Comparison of ENCODE assay signal across 11 cellular contexts in the genomic region with DNA sequence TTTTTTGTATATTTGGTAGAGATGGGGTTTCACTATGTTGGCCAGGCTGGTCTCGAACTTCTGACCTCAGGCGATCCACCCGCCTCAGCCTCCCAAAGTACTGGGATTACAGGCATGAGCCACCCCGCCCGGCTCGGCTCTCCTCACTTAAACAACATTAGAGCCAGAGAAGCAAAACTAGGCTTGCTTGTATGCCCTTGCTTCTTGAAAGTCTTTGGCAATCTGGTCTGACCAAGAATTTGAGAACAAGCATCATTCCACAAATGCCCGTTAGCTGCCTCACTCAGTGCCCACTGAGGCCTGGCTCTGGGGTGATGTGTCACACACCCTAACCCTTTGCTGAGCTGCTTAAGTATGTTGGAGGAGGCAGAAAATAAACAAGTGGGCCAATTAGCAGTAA. TPM values are rescaled to one million over a fixed set of nuclear protein-coding genes. Genes with fewer than 3 reads are reported as not detected.
DNase-seq lines count a peak whose midpoint lies in the region; ATAC-seq, FAIRE-seq and TF ChIP-seq lines count a peak whose summit lies in the region.
"Had no signal": no experiment of that assay in that cellular context is flagged by ENCODE, and none has a peak within 500 bp of the region (broad histone marks: within the 10 kb centered on the region; RNA-seq: fewer than 3 reads in every experiment).

No MANE protein-coding gene starts in this region.

- TF ChIP-seq POLR2A in HCT116 (IDR thresholded peaks at IDR 0.05; ENCODE audit: borderline replicate concordance, extremely low read depth, insufficient read depth, insufficient read length) = no peak

- intact Hi-C loops in HCT116 (cut with micrococcal nuclease) = no loop called here
- intact Hi-C loops in naive thymus-derived CD4-positive, alpha-beta T cell (cut with micrococcal nuclease) = no loop called here

- no peak for TF ChIP-seq RAD21 in HCT116 (IDR thresholded peaks at IDR 0.05; ENCODE audit: low read depth)

- no peak overlapping the region for H3K9ac ChIP-seq in HCT116 (ENCODE audit: low read length)
- H3K9ac ChIP-seq: KMS-11 had no signal

- POLR2A ChIA-PET in HCT116 (lab: Charles Lee) = no interaction called here
- POLR2A ChIA-PET in naive thymus-derived CD4-positive, alpha-beta T cell (lab: Charles Lee) = no interaction called here

- no peaks in the 10 kb centered on the region for H4K20me1 ChIP-seq in HCT116 (ENCODE audit: insufficient read depth)

- no peak for DNase-seq in HCT116 (ENCODE audit: low read depth, low spot score)
- peak; percentile 83 for DNase-seq in astrocyte of the hippocampus (ENCODE audit: low read depth, low spot score)
- DNase-seq in kidney tubule cell (ENCODE audit: low spot score) = peak; percentile 71
- peak; percentile 54 for DNase-seq in urothelium cell line (ENCODE audit: low spot score)
- no peak for DNase-seq in naive thymus-derived CD4-positive, alpha-beta T cell
- DNase-seq in foreskin melanocyte = no peak
- DNase-seq: activated naive CD4-positive, alpha-beta T cell treated with Interleukin-2 at 50 U/mL for 16 hours; COR-L47; cortex of kidney had no signal

- no peak overlapping the region for H3K27ac Mint-ChIP-seq in naive thymus-derived CD4-positive, alpha-beta T cell

- H3K4me1 Mint-ChIP-seq in naive thymus-derived CD4-positive, alpha-beta T cell = peaks cover 0 to 2% (median 0%) of the 10 kb centered on the region in 7 donors

- no peaks in the 10 kb centered on the region for H3K79me2 ChIP-seq in HCT116 (ENCODE audit: insufficient read depth, low read length)

- ATAC-seq in HCT116 (peak; percentile 27; the same call in 1 of the 2 replicates), HG03521 (IDR thresholded peaks at IDR 0.05; ENCODE audit: unreplicated experiment) (no peak)
- ATAC-seq in naive thymus-derived CD4-positive, alpha-beta T cell = no peak

- no peaks in the 10 kb centered on the region for H3K9me2 ChIP-seq in HCT116 (ENCODE audit: insufficient read depth)

- CTCF ChIA-PET in HCT116 (lab: Charles Lee) = no interaction called here
- CTCF ChIA-PET in naive thymus-derived CD4-positive, alpha-beta T cell (lab: Charles Lee) = no interaction called here

- no peak for FAIRE-seq in urothelium cell line (lab: Jason Lieb, UNC)

- BruUV-seq in HCT116 (replicated peaks; lab: Mats Ljungman, UMichigan) = no TSS peak

- no peaks in the 10 kb centered on the region for H3K27me3 ChIP-seq in HCT116 (ENCODE audit: insufficient read depth, low read length)
- no peaks in the 10 kb centered on the region for H3K27me3 ChIP-seq in naive thymus-derived CD4-positive, alpha-beta T cell (ENCODE audit: control insufficient read depth in 2 of 2, insufficient read depth in 2 of 2, low read length in 2 of 2)

- H3K4me1 ChIP-seq in HCT116 (ENCODE audit: control insufficient read depth in 1 of 2, insufficient read depth in 2 of 2, low read length in 2 of 2) = peaks cover 2 to 18% of the 10 kb centered on the region in 2 experiments; a peak in 3 of 4 replicates
- no peaks in the 10 kb centered on the region for H3K4me1 ChIP-seq in naive thymus-derived CD4-positive, alpha-beta T cell (ENCODE audit: control insufficient read depth in 2 of 2, insufficient read depth in 2 of 2, low read length in 2 of 2)

- no peaks in the 10 kb centered on the region for H3K36me3 Mint-ChIP-seq in naive thymus-derived CD4-positive, alpha-beta T cell

- RAD21 ChIA-PET in HCT116 (lab: Charles Lee; ENCODE audit: low non-redundant PET in 1 of 2, low total read pairs in 2 of 2, uncharacterized antibody in 2 of 2, unreplicated experiment in 2 of 2) = no interaction called here

- H3K27me3 Mint-ChIP-seq in naive thymus-derived CD4-positive, alpha-beta T cell = peaks cover 3 to 12% (median 11%) of the 10 kb centered on the region in 5 donors

- 0 out of 2 replicates have a peak overlapping the region, but pooled peaks have one; percentile 6 for H3K4me2 ChIP-seq in HCT116 (ENCODE audit: low read length)
- H3K4me2 ChIP-seq: KMS-11 had no signal

- no peak overlapping the region for H3K4me3 ChIP-seq in HCT116 (replicated peaks in 1 of 2; ENCODE audit: low read depth in 1 of 2, low read length in 2 of 2)
- no peak overlapping the region for H3K4me3 ChIP-seq in naive thymus-derived CD4-positive, alpha-beta T cell (ENCODE audit: low read length)

- H3K36me3 ChIP-seq in HCT116 (ENCODE audit: control insufficient read depth in 1 of 2, insufficient read depth in 2 of 2, low read length in 2 of 2) = no peaks in the 10 kb centered on the region
- H3K36me3 ChIP-seq in naive thymus-derived CD4-positive, alpha-beta T cell (ENCODE audit: control insufficient read depth in 2 of 3, insufficient read depth in 3 of 3, low read length in 3 of 3) = no peaks in the 10 kb centered on the region

- no peak overlapping the region for H3K4me3 Mint-ChIP-seq in naive thymus-derived CD4-positive, alpha-beta T cell

- peaks cover 0 to 1% (median 0%) of the 10 kb centered on the region in 11 donors for H3K9me3 Mint-ChIP-seq in naive thymus-derived CD4-positive, alpha-beta T cell

- TF ChIP-seq CTCF in HCT116 (IDR thresholded peaks at IDR 0.05 in 2 of 3, conservative IDR thresholded peaks at IDR 0.05 in 1 of 3; ENCODE audit: borderline replicate concordance in 1 of 3, insufficient read depth in 1 of 3, low read depth in 2 of 3, low read length in 2 of 3) = no peak

- H3K27ac ChIP-seq in HCT116 (ENCODE audit: low read depth, low read length) = no peak overlapping the region
- H3K27ac ChIP-seq in naive thymus-derived CD4-positive, alpha-beta T cell (ENCODE audit: low read depth, low read length) = no peak overlapping the region
- H3K27ac ChIP-seq: KMS-11 had no signal

- no peaks in the 10 kb centered on the region for H3K9me3 ChIP-seq in HCT116 (ENCODE audit: control insufficient read depth in 1 of 2, insufficient read depth in 1 of 2, low read depth in 1 of 2, low read length in 2 of 2)
- H3K9me3 ChIP-seq in naive thymus-derived CD4-positive, alpha-beta T cell (ENCODE audit: control insufficient read depth in 2 of 3, low read length in 3 of 3) = no peaks in the 10 kb centered on the region

- no peak overlapping the region for H2AFZ ChIP-seq in HCT116 (ENCODE audit: low read depth, low read length, poor library complexity, severe bottlenecking)

TF ChIP-seq in HCT116, 20 proteins besides CTCF, POLR2A, EP300 and RAD21:
- TF ChIP-seq ZFX (IDR thresholded peaks at IDR 0.05) (no peak), POLR2AphosphoS5 (IDR thresholded peaks at IDR 0.05; ENCODE audit: low read depth, low read length) (no peak), SIN3A (IDR thresholded peaks at IDR 0.05; ENCODE audit: low read depth) (no peak), JUND (IDR thresholded peaks at IDR 0.05) (no peak), ATF3 (IDR thresholded peaks at IDR 0.05) (no peak), EZH2phosphoT487 (IDR thresholded peaks at IDR 0.05; ENCODE audit: borderline replicate concordance) (no peak), MAX (IDR thresholded peaks at IDR 0.05) (no peak), FOSL1 (IDR thresholded peaks at IDR 0.05; ENCODE audit: low read depth) (no peak), YY1 (IDR thresholded peaks at IDR 0.05; ENCODE audit: extremely low read depth, insufficient replicate concordance, low read depth, low read length) (no peak), ELF1 (IDR thresholded peaks at IDR 0.05; ENCODE audit: borderline replicate concordance, low read depth) (no peak)
- TF ChIP-seq, protein P1, sequence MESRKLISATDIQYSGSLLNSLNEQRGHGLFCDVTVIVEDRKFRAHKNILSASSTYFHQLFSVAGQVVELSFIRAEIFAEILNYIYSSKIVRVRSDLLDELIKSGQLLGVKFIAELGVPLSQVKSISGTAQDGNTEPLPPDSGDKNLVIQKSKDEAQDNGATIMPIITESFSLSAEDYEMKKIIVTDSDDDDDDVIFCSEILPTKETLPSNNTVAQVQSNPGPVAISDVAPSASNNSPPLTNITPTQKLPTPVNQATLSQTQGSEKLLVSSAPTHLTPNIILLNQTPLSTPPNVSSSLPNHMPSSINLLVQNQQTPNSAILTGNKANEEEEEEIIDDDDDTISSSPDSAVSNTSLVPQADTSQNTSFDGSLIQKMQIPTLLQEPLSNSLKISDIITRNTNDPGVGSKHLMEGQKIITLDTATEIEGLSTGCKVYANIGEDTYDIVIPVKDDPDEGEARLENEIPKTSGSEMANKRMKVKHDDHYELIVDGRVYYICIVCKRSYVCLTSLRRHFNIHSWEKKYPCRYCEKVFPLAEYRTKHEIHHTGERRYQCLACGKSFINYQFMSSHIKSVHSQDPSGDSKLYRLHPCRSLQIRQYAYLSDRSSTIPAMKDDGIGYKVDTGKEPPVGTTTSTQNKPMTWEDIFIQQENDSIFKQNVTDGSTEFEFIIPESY (IDR thresholded peaks at IDR 0.05; ENCODE audit: extremely low read depth, insufficient replicate concordance, low read length) = no peak
TF ChIP-seq in HCT116: peak in this region for 0.

RNA-seq across cellular contexts. Expression of gene SOWAHC, which starts 33.5 kb away (rescaled TPM):
- total RNA-seq in HCT116 (2021; ENCODE audit: unreplicated experiment) = 16.6 TPM
- polyA plus RNA-seq in HCT116 (2012) = 7.8 and 8.3 TPM in 2 replicates
- 1 to 10 TPM in 2 of 5 experiments, under 1 TPM in 3; 0.17 to 1.2 (median 0.94) TPM for total RNA-seq in naive thymus-derived CD4-positive, alpha-beta T cell
- under 1 TPM; 0.16 to 0.17 TPM for polyA plus RNA-seq in naive thymus-derived CD4-positive, alpha-beta T cell

RNA-seq across cellular contexts. Expression of gene SEPTIN10, which starts 33.9 kb away (rescaled TPM):
- 113 TPM for total RNA-seq in HCT116 (2021; ENCODE audit: unreplicated experiment)
- polyA plus RNA-seq in HCT116 (2012) = 76.0 and 78.6 TPM in 2 replicates
- total RNA-seq in naive thymus-derived CD4-positive, alpha-beta T cell = 1 to 10 TPM in 4 of 5 experiments, under 1 TPM in 1; 0.94 to 5.9 (median 2.0) TPM
- 1 to 10 TPM in 1 of 2 donors, under 1 TPM in 1; 0.53 to 4.2 TPM for polyA plus RNA-seq in naive thymus-derived CD4-positive, alpha-beta T cell

Comparison
In these comparisons a context has a peak if more than half of its experiments do, and no peak if none do; other contexts are left out.
1. DNase-seq: peak in astrocyte of the hippocampus (single experiment), kidney tubule cell (single experiment) and urothelium cell line (single experiment); none in HCT116 (single experiment), naive thymus-derived CD4-positive, alpha-beta T cell (0 of 9) and foreskin melanocyte (single experiment).
2. RNA of gene SEPTIN10, which starts 33.9 kb away (total RNA-seq): 113 TPM in HCT116 (single experiment); 0.94 to 5.9 TPM in naive thymus-derived CD4-positive, alpha-beta T cell; every median in the first group is over 10 times any median in the second.